In genomic region chr1:60262701-60263100, GRCh38 we compare ENCODE assay signal across 18 cellular contexts.
A peak's percentile ranks its signal among the peaks of the same experiment; 100 is the strongest.
DNase-seq lines count a peak whose midpoint lies in the region; ATAC-seq and TF ChIP-seq lines count a peak whose summit lies in the region.
"Had no signal": no experiment of that assay in that cellular context is flagged by ENCODE, and none has a peak within 500 bp of the region (broad histone marks: within the 10 kb centered on the region; RNA-seq: fewer than 3 reads in every experiment).

No MANE protein-coding gene starts in this region.

- DNase-seq in cardiac fibroblast (ENCODE audit: low read depth in 2 of 2): peak; percentile 18 to 49
- peak; percentile 16 for DNase-seq in fibroblast of gingiva (ENCODE audit: low read depth)
- no peak for DNase-seq in left lobe of liver (ENCODE audit: low spot score)
- DNase-seq in OCI-M1 (lab: John Stamatoyannopoulos, UW): no peak
- DNase-seq in activated gamma-delta T cell treated with Interleukin-2 at 50 U/mL for 16 hours: no peak
- DNase-seq: ACHN; Caco-2; CD4-positive, alpha-beta T cell; GOT3; H7; HFFc6; IMR-90 had no signal

- H3K27me3 ChIP-seq in subcutaneous abdominal adipose tissue (ENCODE audit: control insufficient read depth in 5 of 5, insufficient read depth in 4 of 5, low read length in 5 of 5): no peaks in the 10 kb centered on the region

- no peaks in the 10 kb centered on the region for H3K36me3 ChIP-seq in subcutaneous abdominal adipose tissue (ENCODE audit: control insufficient read depth in 5 of 5, insufficient read depth in 5 of 5, low read length in 5 of 5)

- no peak for TF ChIP-seq CTCF in cardiac fibroblast (IDR thresholded peaks at IDR 0.05; ENCODE audit: low read depth, low read length)

- ATAC-seq in left lobe of liver: peak; percentile 38
- no peak for ATAC-seq in HG03354 (IDR thresholded peaks at IDR 0.05; ENCODE audit: poor library complexity, severe bottlenecking, unreplicated experiment)
- ATAC-seq: HCT116, K562 had no signal

- H3K4me1 ChIP-seq in subcutaneous abdominal adipose tissue (ENCODE audit: control insufficient read depth in 5 of 5, insufficient read depth in 5 of 5, low read length in 5 of 5): peaks cover 0 to 20% (median 5%) of the 10 kb centered on the region in 5 donors
- H3K4me1 ChIP-seq: Caco-2 had no signal

- peak overlapping the region; percentile 31 for H3K27ac ChIP-seq in subcutaneous abdominal adipose tissue (ENCODE audit: low read depth, low read length)
- H3K27ac ChIP-seq: C4-2B, HL-60 had no signal

- H3K9me3 ChIP-seq in subcutaneous abdominal adipose tissue (ENCODE audit: control insufficient read depth in 5 of 5, low read length in 5 of 5): no peaks in the 10 kb centered on the region
- H3K9me3 ChIP-seq: Caco-2 had no signal

- H3K4me3 ChIP-seq in cardiac fibroblast (replicated peaks in 1 of 2; ENCODE audit: low read depth in 2 of 2, low read length in 2 of 2): no peak overlapping the region
- H3K4me3 ChIP-seq in subcutaneous abdominal adipose tissue (ENCODE audit: low read depth in 1 of 5, low read length in 5 of 5): no peak overlapping the region
- H3K4me3 ChIP-seq: K562 had no signal

- H3K9ac ChIP-seq in subcutaneous abdominal adipose tissue (ENCODE audit: low read length in 5 of 5): peak overlapping the region in 1 of 5 donors; percentile 6

Comparison
In these comparisons a context has a peak if more than half of its experiments do, and no peak if none do; other contexts are left out.
1. DNase-seq: peak in cardiac fibroblast (2 of 2) and fibroblast of gingiva (single experiment); none in left lobe of liver (single experiment), OCI-M1 (single experiment) and activated gamma-delta T cell treated with Interleukin-2 at 50 U/mL for 16 hours (single experiment).